Comparison of ENCODE assay signal across 8 cellular contexts in the genomic region with DNA sequence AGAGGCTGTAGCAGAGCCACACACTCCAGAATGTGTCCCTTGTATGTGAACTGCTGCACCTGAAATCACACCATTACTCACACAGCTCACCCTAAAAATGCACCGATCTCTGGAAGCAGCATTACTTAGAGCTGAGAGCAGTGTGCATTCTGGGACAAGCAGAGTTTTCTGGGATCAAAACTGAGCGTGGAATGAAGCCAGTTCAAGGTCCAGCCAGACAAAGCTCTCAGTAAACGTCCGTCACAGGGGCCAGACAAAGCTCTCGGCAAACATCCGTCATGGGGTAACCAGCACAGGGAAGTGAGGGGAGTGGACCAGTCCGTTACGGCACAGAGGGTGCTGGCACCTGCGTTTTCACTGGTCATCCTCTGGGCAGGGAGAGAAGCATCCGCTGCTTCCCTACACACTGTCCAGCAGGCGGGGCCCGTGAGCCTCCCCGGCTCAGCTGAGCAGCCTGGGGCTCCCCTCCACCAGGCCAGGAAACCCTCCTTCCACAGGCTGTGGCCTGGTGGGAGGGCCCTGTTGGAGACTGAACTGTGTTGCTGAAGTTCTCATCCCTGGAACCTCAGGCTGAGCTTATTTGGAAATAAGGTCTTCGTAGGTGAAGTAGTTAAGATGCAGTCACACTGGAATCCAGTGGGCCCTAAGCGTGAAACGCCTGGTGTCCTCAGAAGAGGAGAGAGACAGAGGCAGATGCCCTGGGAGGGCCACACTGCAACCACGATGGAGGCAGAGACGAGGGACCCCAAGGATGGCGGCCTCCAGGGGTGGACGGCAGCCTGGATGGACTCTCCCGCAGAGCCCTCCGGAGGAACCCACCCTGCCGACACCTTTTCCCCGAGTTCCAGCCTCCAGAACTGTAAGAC.
DNase-seq lines count a peak whose midpoint lies in the region; TF ChIP-seq lines count a peak whose summit lies in the region.

No MANE protein-coding gene starts in this region.

- H3K27ac Mint-ChIP-seq in brain (peak overlapping the region in 2 of 5 experiments; percentile 62 to 73), nephron progenitor cell (no peak overlapping the region)
- no peak overlapping the region for H3K27ac Mint-ChIP-seq in activated CD4-positive, alpha-beta T cell treated with anti-CD3 and anti-CD28 coated beads, Interleukin-2, amount 10 ng/mL, durations not matched to agents 7 days and 5 days

- H3K4me3 ChIP-seq in thyroid gland (replicated peaks in 1 of 3): no peak overlapping the region

- no peak for TF ChIP-seq POLR2A in thyroid gland (IDR thresholded peaks at IDR 0.05)

- TF ChIP-seq CTCF in brain (conservative IDR thresholded peaks at IDR 0.05) (peak; percentile 38 to 66), nephron progenitor cell (IDR thresholded peaks at IDR 0.05) (peak; percentile 48), thyroid gland (IDR thresholded peaks at IDR 0.05) (peak in 1 of 6 experiments; percentile 25)

- H3K27ac ChIP-seq in thyroid gland: no peak overlapping the region

- POLR2A ChIA-PET in activated CD4-positive, alpha-beta T cell treated with anti-CD3 and anti-CD28 coated beads, Interleukin-2, amount 10 ng/mL, durations not matched to agents 7 days and 5 days (lab: Charles Lee): no interaction called here

- no peaks in the 10 kb centered on the region for H3K36me3 ChIP-seq in thyroid gland

- intact Hi-C loops in thyroid gland (cut with DNase I): no loop called here

- H3K4me3 Mint-ChIP-seq in brain (no peak overlapping the region), nephron progenitor cell (no peak overlapping the region)
- no peak overlapping the region for H3K4me3 Mint-ChIP-seq in activated CD4-positive, alpha-beta T cell treated with anti-CD3 and anti-CD28 coated beads, Interleukin-2, amount 10 ng/mL, durations not matched to agents 7 days and 5 days

- H3K36me3 Mint-ChIP-seq in brain (no peaks in the 10 kb centered on the region), nephron progenitor cell (ENCODE audit: low read depth) (no peaks in the 10 kb centered on the region)
- H3K36me3 Mint-ChIP-seq in activated CD4-positive, alpha-beta T cell treated with anti-CD3 and anti-CD28 coated beads, Interleukin-2, amount 10 ng/mL, durations not matched to agents 7 days and 5 days (ENCODE audit: low read depth): no peaks in the 10 kb centered on the region

- H3K27me3 Mint-ChIP-seq in brain: no peaks in the 10 kb centered on the region
- H3K27me3 Mint-ChIP-seq in nephron progenitor cell (ENCODE audit: low read depth, poor library complexity): peaks cover 5% of the 10 kb centered on the region
- no peaks in the 10 kb centered on the region for H3K27me3 Mint-ChIP-seq in activated CD4-positive, alpha-beta T cell treated with anti-CD3 and anti-CD28 coated beads, Interleukin-2, amount 10 ng/mL, durations not matched to agents 7 days and 5 days

- DNase-seq in COR-L47 (lab: John Stamatoyannopoulos, UW): peak; percentile 18
- peak; percentile 26 for DNase-seq in HT1080 (ENCODE audit: low read depth)
- DNase-seq in nephron progenitor cell: peak; percentile 55
- no peak for DNase-seq in NCI-H2171 treated with DMSO at 0.1 percent for 48 hours (lab: John Stamatoyannopoulos, UW)
- no peak for DNase-seq in activated CD4-positive, alpha-beta T cell treated with anti-CD3 and anti-CD28 coated beads, Interleukin-2, amount 10 ng/mL, durations not matched to agents 7 days and 5 days
- no peak for DNase-seq in NOMO-1 treated with dmso at 0.1 percent for 144 hours (lab: John Stamatoyannopoulos, UW; ENCODE audit: unreplicated experiment)
- no peak for DNase-seq in thyroid gland

- H3K9me3 Mint-ChIP-seq in brain (peaks cover 0 to 2% (median 0%) of the 10 kb centered on the region in 5 experiments), nephron progenitor cell (no peaks in the 10 kb centered on the region)
- H3K9me3 Mint-ChIP-seq in activated CD4-positive, alpha-beta T cell treated with anti-CD3 and anti-CD28 coated beads, Interleukin-2, amount 10 ng/mL, durations not matched to agents 7 days and 5 days: no peaks in the 10 kb centered on the region

- 63 to 69% methylated on average over 23 to 24 of the region's 24 CpGs for WGBS in thyroid gland, 2 donors

- no peaks in the 10 kb centered on the region for H3K27me3 ChIP-seq in thyroid gland

- no peaks in the 10 kb centered on the region for H3K4me1 ChIP-seq in thyroid gland

- no peaks in the 10 kb centered on the region for H3K9me3 ChIP-seq in thyroid gland

- H3K4me1 Mint-ChIP-seq in brain (peaks cover 17% of the 10 kb centered on the region), nephron progenitor cell (peaks cover 20% of the 10 kb centered on the region)
- H3K4me1 Mint-ChIP-seq in activated CD4-positive, alpha-beta T cell treated with anti-CD3 and anti-CD28 coated beads, Interleukin-2, amount 10 ng/mL, durations not matched to agents 7 days and 5 days: no peaks in the 10 kb centered on the region

- CTCF ChIA-PET in activated CD4-positive, alpha-beta T cell treated with anti-CD3 and anti-CD28 coated beads, Interleukin-2, amount 10 ng/mL, durations not matched to agents 7 days and 5 days (lab: Charles Lee): no interaction called here

Comparison
In these comparisons a context has a peak if more than half of its experiments do, and no peak if none do; other contexts are left out.
1. DNase-seq: peak in COR-L47 (single experiment), HT1080 (single experiment) and nephron progenitor cell (single experiment); none in NCI-H2171 treated with DMSO at 0.1 percent for 48 hours (single experiment), activated CD4-positive, alpha-beta T cell treated with anti-CD3 and anti-CD28 coated beads, Interleukin-2, amount 10 ng/mL, durations not matched to agents 7 days and 5 days (single experiment), NOMO-1 treated with dmso at 0.1 percent for 144 hours (single experiment) and thyroid gland (0 of 2).